In the genomic region with DNA sequence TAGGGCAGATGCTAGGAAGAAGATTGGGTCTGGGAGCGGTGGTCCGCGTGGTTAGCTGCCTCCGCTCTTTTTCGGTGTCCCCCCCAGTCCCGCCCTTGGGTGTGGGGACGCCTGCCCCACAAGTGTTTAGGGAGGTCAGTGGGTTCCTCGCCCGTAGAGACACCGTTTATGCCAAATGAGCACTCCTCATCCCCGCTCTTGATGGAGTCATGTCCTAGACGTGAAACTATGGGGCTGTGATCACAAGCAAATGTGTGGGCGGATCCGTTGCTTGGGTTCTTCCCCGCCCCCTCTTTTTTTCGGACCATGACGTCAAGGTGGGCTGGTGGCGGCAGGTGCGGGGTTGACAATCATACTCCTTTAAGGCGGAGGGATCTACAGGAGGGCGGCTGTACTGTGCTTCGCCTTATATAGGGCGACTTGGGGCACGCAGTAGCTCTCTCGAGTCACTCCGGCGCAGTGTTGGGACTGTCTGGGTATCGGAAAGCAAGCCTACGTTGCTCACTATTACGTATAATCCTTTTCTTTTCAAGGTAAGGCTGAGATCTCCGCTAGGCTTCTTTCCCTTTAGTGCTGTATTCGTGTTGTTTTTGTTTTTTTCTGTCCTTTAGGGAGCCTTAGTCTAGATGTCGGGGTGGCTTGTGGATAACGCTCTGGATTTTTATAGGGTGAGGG, we compare ENCODE assay signal across 1 cellular context.
A peak's percentile ranks its signal among the peaks of the same experiment; 100 is the strongest.
TF ChIP-seq lines count a peak whose summit lies in the region.

A gene (plus strand): TSS at position 439 of the 675 bp plus-strand sequence. CDS start 1,529 bp downstream, outside the sequence.

TF ChIP-seq in HepG2, 621 proteins besides CTCF, POLR2A, EP300 and RAD21 (continued from another document and continues in another):
- TF ChIP-seq, protein P1, sequence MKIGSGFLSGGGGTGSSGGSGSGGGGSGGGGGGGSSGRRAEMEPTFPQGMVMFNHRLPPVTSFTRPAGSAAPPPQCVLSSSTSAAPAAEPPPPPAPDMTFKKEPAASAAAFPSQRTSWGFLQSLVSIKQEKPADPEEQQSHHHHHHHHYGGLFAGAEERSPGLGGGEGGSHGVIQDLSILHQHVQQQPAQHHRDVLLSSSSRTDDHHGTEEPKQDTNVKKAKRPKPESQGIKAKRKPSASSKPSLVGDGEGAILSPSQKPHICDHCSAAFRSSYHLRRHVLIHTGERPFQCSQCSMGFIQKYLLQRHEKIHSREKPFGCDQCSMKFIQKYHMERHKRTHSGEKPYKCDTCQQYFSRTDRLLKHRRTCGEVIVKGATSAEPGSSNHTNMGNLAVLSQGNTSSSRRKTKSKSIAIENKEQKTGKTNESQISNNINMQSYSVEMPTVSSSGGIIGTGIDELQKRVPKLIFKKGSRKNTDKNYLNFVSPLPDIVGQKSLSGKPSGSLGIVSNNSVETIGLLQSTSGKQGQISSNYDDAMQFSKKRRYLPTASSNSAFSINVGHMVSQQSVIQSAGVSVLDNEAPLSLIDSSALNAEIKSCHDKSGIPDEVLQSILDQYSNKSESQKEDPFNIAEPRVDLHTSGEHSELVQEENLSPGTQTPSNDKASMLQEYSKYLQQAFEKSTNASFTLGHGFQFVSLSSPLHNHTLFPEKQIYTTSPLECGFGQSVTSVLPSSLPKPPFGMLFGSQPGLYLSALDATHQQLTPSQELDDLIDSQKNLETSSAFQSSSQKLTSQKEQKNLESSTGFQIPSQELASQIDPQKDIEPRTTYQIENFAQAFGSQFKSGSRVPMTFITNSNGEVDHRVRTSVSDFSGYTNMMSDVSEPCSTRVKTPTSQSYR (CRISPR knock-in tag; IDR thresholded peaks at IDR 0.05; ENCODE audit: borderline replicate concordance) = peak; percentile 78; the same call in 1 of the 2 replicates
- TF ChIP-seq ATF7-NPFF (CRISPR knock-in tag; IDR thresholded peaks at IDR 0.05; ENCODE audit: low read depth) (0 out of 2 replicates have a peak, but pooled peaks have one; percentile 21), GABPB1 (CRISPR knock-in tag; IDR thresholded peaks at IDR 0.05) (0 out of 2 replicates have a peak, but pooled peaks have one; percentile 15), GATAD1 (CRISPR knock-in tag; IDR thresholded peaks at IDR 0.05) (no peak), ZNF790 (CRISPR knock-in tag; IDR thresholded peaks at IDR 0.05; ENCODE audit: borderline replicate concordance) (peak; percentile 97), ZNF101 (CRISPR knock-in tag; IDR thresholded peaks at IDR 0.05; ENCODE audit: borderline replicate concordance, low read depth) (0 out of 2 replicates have a peak, but pooled peaks have one; percentile 71), YEATS2 (CRISPR knock-in tag; IDR thresholded peaks at IDR 0.05; ENCODE audit: borderline replicate concordance) (peak; percentile 77; the same call in 1 of the 2 replicates), RFX1 (IDR thresholded peaks at IDR 0.05) (no peak), ARNTL (CRISPR knock-in tag; IDR thresholded peaks at IDR 0.05) (peak; percentile 60), JUND (CRISPR knock-in tag; IDR thresholded peaks at IDR 0.05) (peak; percentile 84), YEATS4 (CRISPR knock-in tag; IDR thresholded peaks at IDR 0.05; ENCODE audit: borderline replicate concordance) (peak; percentile 83; the same call in 1 of the 2 replicates), ZNF564 (CRISPR knock-in tag; IDR thresholded peaks at IDR 0.05) (0 out of 2 replicates have a peak, but pooled peaks have one; percentile 1), ZNF850 (CRISPR knock-in tag; conservative IDR thresholded peaks at IDR 0.05) (no peak), ATAD3A (CRISPR knock-in tag; IDR thresholded peaks at IDR 0.05) (peak; percentile 32; the same call in 1 of the 2 replicates), TSC22D2 (CRISPR knock-in tag; IDR thresholded peaks at IDR 0.05; ENCODE audit: borderline replicate concordance) (peak; percentile 57; the same call in 1 of the 2 replicates), ZSCAN9 (CRISPR knock-in tag; IDR thresholded peaks at IDR 0.05; ENCODE audit: borderline replicate concordance) (0 out of 2 replicates have a peak, but pooled peaks have one; percentile 57), ZNF510 (CRISPR knock-in tag; IDR thresholded peaks at IDR 0.05; ENCODE audit: low read depth) (peak; percentile 96), SP2 (CRISPR knock-in tag; IDR thresholded peaks at IDR 0.05) (peak; percentile 43; the same call in 1 of the 2 replicates), ZNF709 (CRISPR knock-in tag; IDR thresholded peaks at IDR 0.05) (peak; percentile 98), POLR2AphosphoS5 (IDR thresholded peaks at IDR 0.05; ENCODE audit: low read depth, low read length) (peak; percentile 100), ISX (CRISPR knock-in tag; conservative IDR thresholded peaks at IDR 0.05) (peak; percentile 90; the same call in 1 of the 2 replicates), SOX5 (CRISPR knock-in tag; IDR thresholded peaks at IDR 0.05; ENCODE audit: borderline replicate concordance) (peak; percentile 26; the same call in 1 of the 2 replicates), ZNF232 (CRISPR knock-in tag; IDR thresholded peaks at IDR 0.05; ENCODE audit: borderline replicate concordance) (peak; percentile 86; the same call in 1 of the 2 replicates), RNF2 (conservative IDR thresholded peaks at IDR 0.05; ENCODE audit: low read depth) (no peak), ARID2 (CRISPR knock-in tag; IDR thresholded peaks at IDR 0.05; ENCODE audit: borderline replicate concordance) (no peak), MAFF (IDR thresholded peaks at IDR 0.05; ENCODE audit: low read depth, low read length) (no peak; the same call in 1 of the 2 replicates), ZNF605 (CRISPR knock-in tag; IDR thresholded peaks at IDR 0.05) (peak; percentile 37; the same call in 1 of the 2 replicates), ZNF674 (CRISPR knock-in tag; IDR thresholded peaks at IDR 0.05; ENCODE audit: low read depth) (peak; percentile 70; the same call in 1 of the 2 replicates), ZNF44 (CRISPR knock-in tag; IDR thresholded peaks at IDR 0.05) (0 out of 2 replicates have a peak, but pooled peaks have one; percentile 20), SMAD1 (CRISPR knock-in tag; IDR thresholded peaks at IDR 0.05; ENCODE audit: borderline replicate concordance, low read depth) (no peak; the same call in 1 of the 2 replicates), SNAPC2 (CRISPR knock-in tag; IDR thresholded peaks at IDR 0.05) (no peak; the same call in none of the 2 replicates), ZSCAN31 (CRISPR knock-in tag; IDR thresholded peaks at IDR 0.05; ENCODE audit: low read depth) (no peak; the same call in 1 of the 2 replicates), MYC (CRISPR knock-in tag; IDR thresholded peaks at IDR 0.05; ENCODE audit: borderline replicate concordance) (peak; percentile 79), KLF6 (CRISPR knock-in tag; IDR thresholded peaks at IDR 0.05) (peak; percentile 74), ZFP62 (CRISPR knock-in tag; IDR thresholded peaks at IDR 0.05) (no peak), ZSCAN22 (CRISPR knock-in tag; IDR thresholded peaks at IDR 0.05) (no peak), NFKBIZ (CRISPR knock-in tag; IDR thresholded peaks at IDR 0.05) (peak; percentile 75), ETV5 (CRISPR knock-in tag; IDR thresholded peaks at IDR 0.05; ENCODE audit: borderline replicate concordance) (0 out of 2 replicates have a peak, but pooled peaks have one; percentile 27), ZNF160 (CRISPR knock-in tag; IDR thresholded peaks at IDR 0.05) (peak; percentile 58), ZNF253 (CRISPR knock-in tag; IDR thresholded peaks at IDR 0.05; ENCODE audit: borderline replicate concordance) (no peak), ZSCAN21 (CRISPR knock-in tag; IDR thresholded peaks at IDR 0.05; ENCODE audit: borderline replicate concordance) (0 out of 2 replicates have a peak, but pooled peaks have one; percentile 46), SNAI1 (CRISPR knock-in tag; IDR thresholded peaks at IDR 0.05; ENCODE audit: borderline replicate concordance) (0 out of 2 replicates have a peak, but pooled peaks have one; percentile 44), ZNF619 (CRISPR knock-in tag; IDR thresholded peaks at IDR 0.05) (0 out of 2 replicates have a peak, but pooled peaks have one; percentile 2), SP5 (CRISPR knock-in tag; IDR thresholded peaks at IDR 0.05; ENCODE audit: borderline replicate concordance, low read depth) (peak; percentile 85; the same call in 1 of the 2 replicates), CREB1 (IDR thresholded peaks at IDR 0.05) (peak; percentile 92), CREB1 (CRISPR knock-in tag; IDR thresholded peaks at IDR 0.05) (peak; percentile 84), ZNF446 (CRISPR knock-in tag; IDR thresholded peaks at IDR 0.05) (peak; percentile 89), ZMYM4 (CRISPR knock-in tag; IDR thresholded peaks at IDR 0.05) (peak; percentile 97), ZNF563 (CRISPR knock-in tag; IDR thresholded peaks at IDR 0.05) (peak; percentile 77), ZNF484 (CRISPR knock-in tag; IDR thresholded peaks at IDR 0.05; ENCODE audit: borderline replicate concordance, low read depth) (no peak), TMF1 (CRISPR knock-in tag; IDR thresholded peaks at IDR 0.05; ENCODE audit: low read depth) (no peak)
- TF ChIP-seq, protein P2, sequence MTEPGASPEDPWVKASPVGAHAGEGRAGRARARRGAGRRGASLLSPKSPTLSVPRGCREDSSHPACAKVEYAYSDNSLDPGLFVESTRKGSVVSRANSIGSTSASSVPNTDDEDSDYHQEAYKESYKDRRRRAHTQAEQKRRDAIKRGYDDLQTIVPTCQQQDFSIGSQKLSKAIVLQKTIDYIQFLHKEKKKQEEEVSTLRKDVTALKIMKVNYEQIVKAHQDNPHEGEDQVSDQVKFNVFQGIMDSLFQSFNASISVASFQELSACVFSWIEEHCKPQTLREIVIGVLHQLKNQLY (CRISPR knock-in tag; IDR thresholded peaks at IDR 0.05) = peak; percentile 18; the same call in 1 of the 2 replicates
- TF ChIP-seq, protein P3, sequence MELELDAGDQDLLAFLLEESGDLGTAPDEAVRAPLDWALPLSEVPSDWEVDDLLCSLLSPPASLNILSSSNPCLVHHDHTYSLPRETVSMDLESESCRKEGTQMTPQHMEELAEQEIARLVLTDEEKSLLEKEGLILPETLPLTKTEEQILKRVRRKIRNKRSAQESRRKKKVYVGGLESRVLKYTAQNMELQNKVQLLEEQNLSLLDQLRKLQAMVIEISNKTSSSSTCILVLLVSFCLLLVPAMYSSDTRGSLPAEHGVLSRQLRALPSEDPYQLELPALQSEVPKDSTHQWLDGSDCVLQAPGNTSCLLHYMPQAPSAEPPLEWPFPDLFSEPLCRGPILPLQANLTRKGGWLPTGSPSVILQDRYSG (CRISPR knock-in tag; IDR thresholded peaks at IDR 0.05) = 0 out of 2 replicates have a peak, but pooled peaks have one; percentile 75
- TF ChIP-seq, protein P4, sequence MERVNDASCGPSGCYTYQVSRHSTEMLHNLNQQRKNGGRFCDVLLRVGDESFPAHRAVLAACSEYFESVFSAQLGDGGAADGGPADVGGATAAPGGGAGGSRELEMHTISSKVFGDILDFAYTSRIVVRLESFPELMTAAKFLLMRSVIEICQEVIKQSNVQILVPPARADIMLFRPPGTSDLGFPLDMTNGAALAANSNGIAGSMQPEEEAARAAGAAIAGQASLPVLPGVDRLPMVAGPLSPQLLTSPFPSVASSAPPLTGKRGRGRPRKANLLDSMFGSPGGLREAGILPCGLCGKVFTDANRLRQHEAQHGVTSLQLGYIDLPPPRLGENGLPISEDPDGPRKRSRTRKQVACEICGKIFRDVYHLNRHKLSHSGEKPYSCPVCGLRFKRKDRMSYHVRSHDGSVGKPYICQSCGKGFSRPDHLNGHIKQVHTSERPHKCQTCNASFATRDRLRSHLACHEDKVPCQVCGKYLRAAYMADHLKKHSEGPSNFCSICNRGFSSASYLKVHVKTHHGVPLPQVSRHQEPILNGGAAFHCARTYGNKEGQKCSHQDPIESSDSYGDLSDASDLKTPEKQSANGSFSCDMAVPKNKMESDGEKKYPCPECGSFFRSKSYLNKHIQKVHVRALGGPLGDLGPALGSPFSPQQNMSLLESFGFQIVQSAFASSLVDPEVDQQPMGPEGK (CRISPR knock-in tag; IDR thresholded peaks at IDR 0.05) = peak; percentile 62; the same call in 1 of the 2 replicates
- TF ChIP-seq, protein P5, sequence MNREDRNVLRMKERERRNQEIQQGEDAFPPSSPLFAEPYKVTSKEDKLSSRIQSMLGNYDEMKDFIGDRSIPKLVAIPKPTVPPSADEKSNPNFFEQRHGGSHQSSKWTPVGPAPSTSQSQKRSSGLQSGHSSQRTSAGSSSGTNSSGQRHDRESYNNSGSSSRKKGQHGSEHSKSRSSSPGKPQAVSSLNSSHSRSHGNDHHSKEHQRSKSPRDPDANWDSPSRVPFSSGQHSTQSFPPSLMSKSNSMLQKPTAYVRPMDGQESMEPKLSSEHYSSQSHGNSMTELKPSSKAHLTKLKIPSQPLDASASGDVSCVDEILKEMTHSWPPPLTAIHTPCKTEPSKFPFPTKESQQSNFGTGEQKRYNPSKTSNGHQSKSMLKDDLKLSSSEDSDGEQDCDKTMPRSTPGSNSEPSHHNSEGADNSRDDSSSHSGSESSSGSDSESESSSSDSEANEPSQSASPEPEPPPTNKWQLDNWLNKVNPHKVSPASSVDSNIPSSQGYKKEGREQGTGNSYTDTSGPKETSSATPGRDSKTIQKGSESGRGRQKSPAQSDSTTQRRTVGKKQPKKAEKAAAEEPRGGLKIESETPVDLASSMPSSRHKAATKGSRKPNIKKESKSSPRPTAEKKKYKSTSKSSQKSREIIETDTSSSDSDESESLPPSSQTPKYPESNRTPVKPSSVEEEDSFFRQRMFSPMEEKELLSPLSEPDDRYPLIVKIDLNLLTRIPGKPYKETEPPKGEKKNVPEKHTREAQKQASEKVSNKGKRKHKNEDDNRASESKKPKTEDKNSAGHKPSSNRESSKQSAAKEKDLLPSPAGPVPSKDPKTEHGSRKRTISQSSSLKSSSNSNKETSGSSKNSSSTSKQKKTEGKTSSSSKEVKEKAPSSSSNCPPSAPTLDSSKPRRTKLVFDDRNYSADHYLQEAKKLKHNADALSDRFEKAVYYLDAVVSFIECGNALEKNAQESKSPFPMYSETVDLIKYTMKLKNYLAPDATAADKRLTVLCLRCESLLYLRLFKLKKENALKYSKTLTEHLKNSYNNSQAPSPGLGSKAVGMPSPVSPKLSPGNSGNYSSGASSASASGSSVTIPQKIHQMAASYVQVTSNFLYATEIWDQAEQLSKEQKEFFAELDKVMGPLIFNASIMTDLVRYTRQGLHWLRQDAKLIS (CRISPR knock-in tag; IDR thresholded peaks at IDR 0.05) = no peak; the same call in 1 of the 2 replicates
- TF ChIP-seq, protein P6, sequence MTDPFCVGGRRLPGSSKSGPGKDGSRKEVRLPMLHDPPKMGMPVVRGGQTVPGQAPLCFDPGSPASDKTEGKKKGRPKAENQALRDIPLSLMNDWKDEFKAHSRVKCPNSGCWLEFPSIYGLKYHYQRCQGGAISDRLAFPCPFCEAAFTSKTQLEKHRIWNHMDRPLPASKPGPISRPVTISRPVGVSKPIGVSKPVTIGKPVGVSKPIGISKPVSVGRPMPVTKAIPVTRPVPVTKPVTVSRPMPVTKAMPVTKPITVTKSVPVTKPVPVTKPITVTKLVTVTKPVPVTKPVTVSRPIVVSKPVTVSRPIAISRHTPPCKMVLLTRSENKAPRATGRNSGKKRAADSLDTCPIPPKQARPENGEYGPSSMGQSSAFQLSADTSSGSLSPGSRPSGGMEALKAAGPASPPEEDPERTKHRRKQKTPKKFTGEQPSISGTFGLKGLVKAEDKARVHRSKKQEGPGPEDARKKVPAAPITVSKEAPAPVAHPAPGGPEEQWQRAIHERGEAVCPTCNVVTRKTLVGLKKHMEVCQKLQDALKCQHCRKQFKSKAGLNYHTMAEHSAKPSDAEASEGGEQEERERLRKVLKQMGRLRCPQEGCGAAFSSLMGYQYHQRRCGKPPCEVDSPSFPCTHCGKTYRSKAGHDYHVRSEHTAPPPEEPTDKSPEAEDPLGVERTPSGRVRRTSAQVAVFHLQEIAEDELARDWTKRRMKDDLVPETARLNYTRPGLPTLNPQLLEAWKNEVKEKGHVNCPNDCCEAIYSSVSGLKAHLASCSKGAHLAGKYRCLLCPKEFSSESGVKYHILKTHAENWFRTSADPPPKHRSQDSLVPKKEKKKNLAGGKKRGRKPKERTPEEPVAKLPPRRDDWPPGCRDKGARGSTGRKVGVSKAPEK (CRISPR knock-in tag; IDR thresholded peaks at IDR 0.05; ENCODE audit: borderline replicate concordance) = no peak; the same call in 1 of the 2 replicates
